Comparison of ENCODE assay signal across 8 cellular contexts in genomic region chr6:36979343-36979742, GRCh38. TPM values are rescaled to one million over a fixed set of nuclear protein-coding genes. Genes with fewer than 3 reads are reported as not detected.
DNase-seq lines count a peak whose midpoint lies in the region; ATAC-seq and TF ChIP-seq lines count a peak whose summit lies in the region.

No MANE protein-coding gene starts in this region.

- H3K4me1 ChIP-seq in colonic mucosa: peaks cover 2% of the 10 kb centered on the region

- peak; percentile 18 for DNase-seq in NCI-H146 (lab: John Stamatoyannopoulos, UW)
- DNase-seq in NCI-H146 treated with DMSO at 0.1 percent for 48 hours (lab: John Stamatoyannopoulos, UW; ENCODE audit: unreplicated experiment): no peak
- DNase-seq in NCI-H524 treated with DMSO at 0.1 percent for 48 hours (lab: John Stamatoyannopoulos, UW): peak; percentile 48
- DNase-seq in colonic mucosa: peak; percentile 34
- peak; percentile 84 for DNase-seq in midbrain (lab: John Stamatoyannopoulos, UW)
- DNase-seq in RPMI8226: no peak

- H3K27ac ChIP-seq in colonic mucosa: no peak overlapping the region

- H3K4me3 ChIP-seq in colonic mucosa: no peak overlapping the region

- no peak overlapping the region for H3K9ac ChIP-seq in colonic mucosa (ENCODE audit: low read depth in 2 of 2, low read length in 2 of 2)

- H3K36me3 ChIP-seq in colonic mucosa: peaks cover 23% of the 10 kb centered on the region

- peak; percentile 23 for TF ChIP-seq CTCF in colonic mucosa (IDR thresholded peaks at IDR 0.05)

- no peaks in the 10 kb centered on the region for H3K9me3 ChIP-seq in colonic mucosa

- H3K27me3 ChIP-seq in colonic mucosa: no peaks in the 10 kb centered on the region

- intact Hi-C loops in colonic mucosa (cut with DNase I): loop anchor here (5.0 kb wide), 1 partner anchor 82 kb away; no protein-coding TSS in a partner anchor

- ATAC-seq in GM21423 (IDR thresholded peaks at IDR 0.05; ENCODE audit: unreplicated experiment) (no peak), HG02973 (IDR thresholded peaks at IDR 0.05; ENCODE audit: unreplicated experiment) (no peak)

RNA-seq across cellular contexts. Expression of gene MTCH1, which starts 6.7 kb away (rescaled TPM):
- 100 to 1,000 TPM; 160 to 197 TPM for total RNA-seq in colonic mucosa

RNA-seq across cellular contexts. Expression of gene PI16, which starts 24.8 kb away (rescaled TPM):
- 1 to 10 TPM; 1.2 to 2.6 TPM for total RNA-seq in colonic mucosa

RNA-seq across cellular contexts. Expression of gene FGD2, which starts 26.1 kb away (rescaled TPM):
- total RNA-seq in colonic mucosa: 1 to 10 TPM; 3.6 to 3.8 TPM

Comparison
In these comparisons a context has a peak if more than half of its experiments do, and no peak if none do; other contexts are left out.
1. DNase-seq: peak in NCI-H146 (single experiment), NCI-H524 treated with DMSO at 0.1 percent for 48 hours (single experiment), colonic mucosa (single experiment) and midbrain (single experiment); none in NCI-H146 treated with DMSO at 0.1 percent for 48 hours (single experiment) and RPMI8226 (single experiment).